Comparison of ENCODE assay signal across 2 cellular contexts in the genomic region with DNA sequence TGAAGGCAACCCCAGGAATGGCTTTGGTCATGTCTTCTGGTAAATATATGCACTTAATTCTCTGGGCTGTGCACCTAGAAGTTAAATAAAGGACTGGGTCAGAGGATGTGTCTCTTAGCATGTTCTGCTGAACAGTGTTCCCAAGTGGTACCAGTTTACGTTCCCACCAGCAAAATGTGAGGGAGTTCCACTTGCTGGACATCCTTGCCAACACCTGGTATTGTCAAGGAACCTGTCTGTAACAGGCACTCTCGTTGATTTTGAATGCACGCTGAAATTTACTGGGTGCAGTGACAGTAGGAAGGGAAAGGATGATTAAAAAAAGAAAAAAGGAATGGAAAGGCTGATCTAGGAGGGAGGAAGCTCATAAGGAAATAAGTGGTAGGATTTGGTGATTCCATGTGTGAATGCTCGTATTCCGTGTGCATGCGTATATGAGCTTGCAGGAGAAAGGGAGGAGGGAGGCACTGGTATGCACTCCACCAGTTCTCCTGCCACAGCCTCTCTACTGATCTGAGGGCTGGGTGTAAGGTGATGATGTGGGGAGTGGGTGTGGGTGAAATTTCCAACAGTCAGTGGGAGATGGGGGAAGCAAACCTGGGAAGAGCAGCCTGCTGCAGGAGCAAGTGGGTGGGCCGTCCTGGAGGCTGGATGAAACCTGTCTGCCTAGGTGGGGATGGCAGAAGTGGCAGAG.
TF ChIP-seq lines count a peak whose summit lies in the region.

No MANE protein-coding gene starts in this region.

TF ChIP-seq in SK-N-SH, 30 proteins besides CTCF, POLR2A, EP300 and RAD21 (continued from another document):
- TF ChIP-seq FOSL2 (IDR thresholded peaks at IDR 0.05; ENCODE audit: borderline replicate concordance, low read depth) = no peak
- TF ChIP-seq TAF1 (IDR thresholded peaks at IDR 0.05; ENCODE audit: borderline replicate concordance, low read depth, low read length) = no peak
- no peak for TF ChIP-seq NRF1 (IDR thresholded peaks at IDR 0.05; ENCODE audit: low read depth, low read length)
- TF ChIP-seq CHD2 (IDR thresholded peaks at IDR 0.05; ENCODE audit: low read length, partially characterized antibody) = no peak

TF ChIP-seq in SK-N-SH treated with all-trans-retinoic acid at 6 μM for 48 hours, 23 proteins besides CTCF, POLR2A, EP300 and RAD21 (continued from another document):
- TF ChIP-seq, protein P1, sequence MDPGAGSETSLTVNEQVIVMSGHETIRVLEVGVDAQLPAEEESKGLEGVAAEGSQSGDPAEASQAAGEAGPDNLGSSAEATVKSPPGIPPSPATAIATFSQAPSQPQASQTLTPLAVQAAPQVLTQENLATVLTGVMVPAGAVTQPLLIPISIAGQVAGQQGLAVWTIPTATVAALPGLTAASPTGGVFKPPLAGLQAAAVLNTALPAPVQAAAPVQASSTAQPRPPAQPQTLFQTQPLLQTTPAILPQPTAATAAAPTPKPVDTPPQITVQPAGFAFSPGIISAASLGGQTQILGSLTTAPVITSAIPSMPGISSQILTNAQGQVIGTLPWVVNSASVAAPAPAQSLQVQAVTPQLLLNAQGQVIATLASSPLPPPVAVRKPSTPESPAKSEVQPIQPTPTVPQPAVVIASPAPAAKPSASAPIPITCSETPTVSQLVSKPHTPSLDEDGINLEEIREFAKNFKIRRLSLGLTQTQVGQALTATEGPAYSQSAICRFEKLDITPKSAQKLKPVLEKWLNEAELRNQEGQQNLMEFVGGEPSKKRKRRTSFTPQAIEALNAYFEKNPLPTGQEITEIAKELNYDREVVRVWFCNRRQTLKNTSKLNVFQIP (CRISPR knock-in tag; IDR thresholded peaks at IDR 0.05; ENCODE audit: borderline replicate concordance, low read depth) = no peak
- TF ChIP-seq CSDC2 (CRISPR knock-in tag; IDR thresholded peaks at IDR 0.05) (no peak), RARB (CRISPR knock-in tag; IDR thresholded peaks at IDR 0.05) (no peak), OSR1 (CRISPR knock-in tag; IDR thresholded peaks at IDR 0.05) (no peak), ZNF8 (CRISPR knock-in tag; IDR thresholded peaks at IDR 0.05) (no peak), TCF4 (CRISPR knock-in tag; IDR thresholded peaks at IDR 0.05; ENCODE audit: borderline replicate concordance) (no peak), ISL1 (CRISPR knock-in tag; IDR thresholded peaks at IDR 0.05) (no peak)
- TF ChIP-seq, protein P2, sequence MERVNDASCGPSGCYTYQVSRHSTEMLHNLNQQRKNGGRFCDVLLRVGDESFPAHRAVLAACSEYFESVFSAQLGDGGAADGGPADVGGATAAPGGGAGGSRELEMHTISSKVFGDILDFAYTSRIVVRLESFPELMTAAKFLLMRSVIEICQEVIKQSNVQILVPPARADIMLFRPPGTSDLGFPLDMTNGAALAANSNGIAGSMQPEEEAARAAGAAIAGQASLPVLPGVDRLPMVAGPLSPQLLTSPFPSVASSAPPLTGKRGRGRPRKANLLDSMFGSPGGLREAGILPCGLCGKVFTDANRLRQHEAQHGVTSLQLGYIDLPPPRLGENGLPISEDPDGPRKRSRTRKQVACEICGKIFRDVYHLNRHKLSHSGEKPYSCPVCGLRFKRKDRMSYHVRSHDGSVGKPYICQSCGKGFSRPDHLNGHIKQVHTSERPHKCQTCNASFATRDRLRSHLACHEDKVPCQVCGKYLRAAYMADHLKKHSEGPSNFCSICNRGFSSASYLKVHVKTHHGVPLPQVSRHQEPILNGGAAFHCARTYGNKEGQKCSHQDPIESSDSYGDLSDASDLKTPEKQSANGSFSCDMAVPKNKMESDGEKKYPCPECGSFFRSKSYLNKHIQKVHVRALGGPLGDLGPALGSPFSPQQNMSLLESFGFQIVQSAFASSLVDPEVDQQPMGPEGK (CRISPR knock-in tag; IDR thresholded peaks at IDR 0.05; ENCODE audit: borderline replicate concordance) = no peak
- TF ChIP-seq, protein P3, sequence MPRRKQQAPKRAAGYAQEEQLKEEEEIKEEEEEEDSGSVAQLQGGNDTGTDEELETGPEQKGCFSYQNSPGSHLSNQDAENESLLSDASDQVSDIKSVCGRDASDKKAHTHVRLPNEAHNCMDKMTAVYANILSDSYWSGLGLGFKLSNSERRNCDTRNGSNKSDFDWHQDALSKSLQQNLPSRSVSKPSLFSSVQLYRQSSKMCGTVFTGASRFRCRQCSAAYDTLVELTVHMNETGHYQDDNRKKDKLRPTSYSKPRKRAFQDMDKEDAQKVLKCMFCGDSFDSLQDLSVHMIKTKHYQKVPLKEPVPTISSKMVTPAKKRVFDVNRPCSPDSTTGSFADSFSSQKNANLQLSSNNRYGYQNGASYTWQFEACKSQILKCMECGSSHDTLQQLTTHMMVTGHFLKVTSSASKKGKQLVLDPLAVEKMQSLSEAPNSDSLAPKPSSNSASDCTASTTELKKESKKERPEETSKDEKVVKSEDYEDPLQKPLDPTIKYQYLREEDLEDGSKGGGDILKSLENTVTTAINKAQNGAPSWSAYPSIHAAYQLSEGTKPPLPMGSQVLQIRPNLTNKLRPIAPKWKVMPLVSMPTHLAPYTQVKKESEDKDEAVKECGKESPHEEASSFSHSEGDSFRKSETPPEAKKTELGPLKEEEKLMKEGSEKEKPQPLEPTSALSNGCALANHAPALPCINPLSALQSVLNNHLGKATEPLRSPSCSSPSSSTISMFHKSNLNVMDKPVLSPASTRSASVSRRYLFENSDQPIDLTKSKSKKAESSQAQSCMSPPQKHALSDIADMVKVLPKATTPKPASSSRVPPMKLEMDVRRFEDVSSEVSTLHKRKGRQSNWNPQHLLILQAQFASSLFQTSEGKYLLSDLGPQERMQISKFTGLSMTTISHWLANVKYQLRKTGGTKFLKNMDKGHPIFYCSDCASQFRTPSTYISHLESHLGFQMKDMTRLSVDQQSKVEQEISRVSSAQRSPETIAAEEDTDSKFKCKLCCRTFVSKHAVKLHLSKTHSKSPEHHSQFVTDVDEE (CRISPR knock-in tag; IDR thresholded peaks at IDR 0.05) = no peak
